Comparison of ENCODE assay signal across 9 cellular contexts in genomic region chr1:74689800-74690696, GRCh38. TPM values are rescaled to one million over a fixed set of nuclear protein-coding genes. Genes with fewer than 3 reads are reported as not detected.
DNase-seq lines count a peak whose midpoint lies in the region; ATAC-seq and TF ChIP-seq lines count a peak whose summit lies in the region.
"Had no signal": no experiment of that assay in that cellular context is flagged by ENCODE, and none has a peak within 500 bp of the region (broad histone marks: within the 10 kb centered on the region; RNA-seq: fewer than 3 reads in every experiment).

No MANE protein-coding gene starts in this region.

- CTCF ChIA-PET in CD4-positive, alpha-beta memory T cell (lab: Charles Lee; ENCODE audit: partially characterized antibody): interaction anchor here (0.7 to 2.7 kb wide), 21 partner anchors 9 to 307 kb away, joined by 3 to 18 read pairs (median 4); partner anchors contain the start of genes CRYZ and TYW3

- no peaks in the 10 kb centered on the region for H3K27me3 ChIP-seq in CD4-positive, alpha-beta memory T cell (ENCODE audit: insufficient read depth, low read length)
- H3K27me3 ChIP-seq in psoas muscle (ENCODE audit: insufficient read depth in 3 of 3, low read length in 2 of 3): no peaks in the 10 kb centered on the region

- peak overlapping the region in 2 of 7 donors; percentile 25 to 58 for H3K27ac Mint-ChIP-seq in CD4-positive, alpha-beta memory T cell

- H3K36me3 ChIP-seq in CD4-positive, alpha-beta memory T cell (ENCODE audit: insufficient read depth, low read length): no peaks in the 10 kb centered on the region
- no peaks in the 10 kb centered on the region for H3K36me3 ChIP-seq in psoas muscle (ENCODE audit: insufficient read depth in 1 of 2, low read depth in 1 of 2)

- peak in 4 of 5 donors; percentile 24 to 47 (median 42) for DNase-seq in CD4-positive, alpha-beta memory T cell
- DNase-seq in NCI-H510A treated with DMSO at 0.1 percent for 48 hours (lab: John Stamatoyannopoulos, UW) (peak; percentile 94), foreskin melanocyte (peak; percentile 45), psoas muscle (no peak), GM19240 (ENCODE audit: insufficient read length, low spot score) (no peak)
- peak; percentile 19 for DNase-seq in activated CD8-positive, alpha-beta memory T cell treated with anti-CD3 and anti-CD28 coated beads, Interleukin-2, amount 50 U/mL, for 4 hours

- H3K4me1 ChIP-seq in CD4-positive, alpha-beta memory T cell (ENCODE audit: insufficient read depth, low read length): no peaks in the 10 kb centered on the region
- no peaks in the 10 kb centered on the region for H3K4me1 ChIP-seq in psoas muscle

- H3K36me3 Mint-ChIP-seq in CD4-positive, alpha-beta memory T cell: no peaks in the 10 kb centered on the region

- POLR2A ChIA-PET in CD4-positive, alpha-beta memory T cell (lab: Charles Lee; ENCODE audit: partially characterized antibody): no interaction called here

- intact Hi-C loops in CD4-positive, alpha-beta memory T cell (cut with micrococcal nuclease): loop anchor here (2.0 to 10.0 kb wide), 2 partner anchors 43 to 685 kb away; partner anchors contain the start of genes CRYZ and TYW3
- intact Hi-C loops in psoas muscle (cut with DNase I): no loop called here

- peak; percentile 73 for ATAC-seq in GM18858 (IDR thresholded peaks at IDR 0.05; ENCODE audit: unreplicated experiment)
- ATAC-seq in HG03432 (IDR thresholded peaks at IDR 0.05; ENCODE audit: unreplicated experiment): peak; percentile 86
- ATAC-seq in psoas muscle: no peak

- H3K9me3 ChIP-seq in CD4-positive, alpha-beta memory T cell (ENCODE audit: control insufficient read depth in 1 of 2, low read length in 2 of 2): no peaks in the 10 kb centered on the region
- no peaks in the 10 kb centered on the region for H3K9me3 ChIP-seq in psoas muscle

- peak; percentile 79 for TF ChIP-seq CTCF in psoas muscle (IDR thresholded peaks at IDR 0.05)

- H3K27ac ChIP-seq in CD4-positive, alpha-beta memory T cell (ENCODE audit: low read depth, low read length): no peak overlapping the region
- no peak overlapping the region for H3K27ac ChIP-seq in psoas muscle

- no peaks in the 10 kb centered on the region for H3K9me3 Mint-ChIP-seq in CD4-positive, alpha-beta memory T cell

- no peaks in the 10 kb centered on the region for H3K27me3 Mint-ChIP-seq in CD4-positive, alpha-beta memory T cell

- no peak overlapping the region for H3K4me3 Mint-ChIP-seq in CD4-positive, alpha-beta memory T cell

- 11 to 15% (median 12%) methylated on average over 5 of the region's 5 CpGs for WGBS in psoas muscle, 3 donors

- H3K4me1 Mint-ChIP-seq in CD4-positive, alpha-beta memory T cell: peaks cover 0 to 4% (median under 1%) of the 10 kb centered on the region in 4 donors

- H3K4me3 ChIP-seq in CD4-positive, alpha-beta memory T cell (ENCODE audit: low read length in 2 of 2): no peak overlapping the region
- no peak overlapping the region for H3K4me3 ChIP-seq in psoas muscle

RNA-seq across cellular contexts. Expression of gene ERICH3, which starts 16.5 kb away (rescaled TPM):
- not detected for total RNA-seq in CD4-positive, alpha-beta memory T cell
- not detected for polyA plus RNA-seq in CD4-positive, alpha-beta memory T cell
- under 1 TPM in 1 of 4 donors, not detected in 3; 0.04 TPM for total RNA-seq in psoas muscle
- polyA plus RNA-seq in psoas muscle: under 1 TPM in 1 of 3 donors, not detected in 2; 0.12 TPM
- total RNA-seq: activated CD8-positive, alpha-beta memory T cell treated with anti-CD3 and anti-CD28 coated beads for 36 hours had no signal

RNA-seq across cellular contexts. Expression of gene CRYZ, which starts 42.8 kb away (rescaled TPM):
- 10 to 100 TPM; 18.4 to 19.1 TPM for total RNA-seq in CD4-positive, alpha-beta memory T cell
- polyA plus RNA-seq in CD4-positive, alpha-beta memory T cell: 10 to 100 TPM; 55.6 to 66.9 TPM
- 10 to 100 TPM in 3 of 4 donors, 1 to 10 TPM in 1; 7.6 to 36.1 (median 12.6) TPM for total RNA-seq in psoas muscle
- polyA plus RNA-seq in psoas muscle: 10 to 100 TPM in 2 of 3 donors, 1 to 10 TPM in 1; 9.9 to 18.6 (median 18.2) TPM

RNA-seq across cellular contexts. Expression of gene TYW3, which starts 42.9 kb away (rescaled TPM):
- total RNA-seq in CD4-positive, alpha-beta memory T cell: 10 to 100 TPM; 17.0 to 19.9 TPM
- polyA plus RNA-seq in CD4-positive, alpha-beta memory T cell: 10 to 100 TPM in 1 of 2 donors, 1 to 10 TPM in 1; 7.3 to 12.9 TPM
- total RNA-seq in psoas muscle: 10 to 100 TPM in 2 of 4 donors, 1 to 10 TPM in 2; 7.8 to 16.9 (median 12.3) TPM
- polyA plus RNA-seq in psoas muscle: 10 to 100 TPM in 1 of 3 donors, 1 to 10 TPM in 2; 7.1 to 21.5 (median 9.8) TPM

Comparison
In these comparisons a context has a peak if more than half of its experiments do, and no peak if none do; other contexts are left out.
1. DNase-seq: peak in CD4-positive, alpha-beta memory T cell (4 of 5), NCI-H510A treated with DMSO at 0.1 percent for 48 hours (single experiment), activated CD8-positive, alpha-beta memory T cell treated with anti-CD3 and anti-CD28 coated beads, Interleukin-2, amount 50 U/mL, for 4 hours (single experiment) and foreskin melanocyte (single experiment); none in psoas muscle (0 of 2) and GM19240 (single experiment).
2. ATAC-seq: peak in GM18858 (single experiment) and HG03432 (single experiment); none in psoas muscle (0 of 4).